In the genomic region with DNA sequence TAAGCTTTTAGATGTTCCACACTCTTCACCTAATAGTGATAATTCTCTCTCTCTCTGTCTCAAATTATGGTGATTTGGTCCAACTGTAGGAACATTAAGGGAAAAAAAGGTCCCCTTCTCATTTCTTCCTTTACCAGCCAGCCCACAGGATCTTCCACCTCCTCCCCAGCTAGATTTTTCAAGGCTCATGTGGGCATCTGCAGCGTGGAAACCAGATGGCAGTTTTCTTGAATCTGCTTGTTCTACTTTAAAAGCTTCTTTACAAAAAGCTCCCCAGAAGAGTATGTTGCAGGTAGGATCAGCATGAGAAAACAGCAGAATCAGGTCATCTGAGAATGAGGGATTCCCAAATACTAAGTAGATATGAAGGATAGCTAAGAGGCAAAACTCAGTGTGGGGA, we compare ENCODE assay signal across 14 cellular contexts.
"Had no signal": no experiment of that assay in that cellular context is flagged by ENCODE, and none has a peak within 500 bp of the region (broad histone marks: within the 10 kb centered on the region; RNA-seq: fewer than 3 reads in every experiment).

No MANE protein-coding gene starts in this region.

- H3K4me1 ChIP-seq: uterus had no signal

- DNase-seq: effector memory CD8-positive, alpha-beta T cell; esophagus squamous epithelium; foreskin fibroblast; left colon; naive thymus-derived CD4-positive, alpha-beta T cell; nucleus accumbens; stimulated activated CD4-positive, alpha-beta T cell treated with anti-CD3 and anti-CD28 coated beads, Interleukin-2, amount 100 ng/mL, for 24 hours; stimulated activated CD4-positive, alpha-beta T cell treated with anti-CD3 and anti-CD28 coated beads, Interleukin-4, amount 100 ng/mL, for 4 hours; stimulated activated naive B cell treated with anti-CD40 and anti-IgM and Interleukin-4, amounts not matched to agents 10 μg/mL and 1 μg/mL and 100 μg/mL, for 72 hours; stimulated activated naive CD8-positive, alpha-beta T cell treated with anti-CD3 and anti-CD28 coated beads, Interleukin-15, amount 100 ng/mL, for 72 hours; uterus had no signal

- ATAC-seq: effector memory CD8-positive, alpha-beta T cell; gastroesophageal sphincter; naive thymus-derived CD4-positive, alpha-beta T cell; sciatic nerve; stimulated activated naive B cell treated with anti-CD40 and anti-IgM and Interleukin-4, amounts not matched to agents 10 μg/mL and 1 μg/mL and 100 μg/mL, for 72 hours; stimulated activated naive CD8-positive, alpha-beta T cell treated with anti-CD3 and anti-CD28 coated beads, Interleukin-15, amount 100 ng/mL, for 72 hours had no signal

- FAIRE-seq: colon had no signal

- H3K36me3 ChIP-seq: esophagus squamous epithelium, gastroesophageal sphincter, uterus had no signal

- H3K4me3 ChIP-seq: esophagus squamous epithelium, gastroesophageal sphincter, uterus had no signal

- H3K27ac ChIP-seq: esophagus squamous epithelium, gastroesophageal sphincter, uterus had no signal

- H3K9me3 ChIP-seq: esophagus squamous epithelium, gastroesophageal sphincter, uterus had no signal

- H3K27me3 ChIP-seq: gastroesophageal sphincter, uterus had no signal
